Comparison of ENCODE assay signal across 35 cellular contexts in genomic region chr2:109158237-109158636, GRCh38.
"Had no signal": no experiment of that assay in that cellular context is flagged by ENCODE, and none has a peak within 500 bp of the region (broad histone marks: within the 10 kb centered on the region; RNA-seq: fewer than 3 reads in every experiment).

No MANE protein-coding gene starts in this region.

- H3K4me1 ChIP-seq: body of pancreas, breast epithelium had no signal

- ATAC-seq: activated CD8-positive, alpha-beta T cell treated with anti-CD3 and anti-CD28 coated beads for 36 hours; activated naive CD4-positive, alpha-beta T cell treated with anti-CD3 and anti-CD28 coated beads, Interleukin-2, amount 50 U/mL, for 72 hours; activated T-cell treated with anti-CD3 and anti-CD28 coated beads, Interleukin-2, amount 50 U/mL, for 4 hours; activated T-cell treated with anti-CD3 and anti-CD28 coated beads, Interleukin-2, amount 50 U/mL, for 72 hours; activated T-helper 17 cell treated with anti-CD3 and anti-CD28 coated beads, Interleukin-2, amount 50 U/mL, for 72 hours; body of pancreas had no signal

- H3K36me3 ChIP-seq: adrenal gland, brain microvascular endothelial cell, breast epithelium, cardiac muscle cell had no signal

- FAIRE-seq: astrocyte, colon, TTC549 had no signal

- H3K4me3 ChIP-seq: adrenal gland, body of pancreas, breast epithelium, cardiac muscle cell had no signal

- DNase-seq: activated B cell treated with CpG ODN at 0.5 μM for 24 hours; activated CD4-positive, alpha-beta memory T cell treated with anti-CD3 and anti-CD28 coated beads for 36 hours; activated CD4-positive, alpha-beta T cell treated with anti-CD3 and anti-CD28 coated beads for 4 hours; activated CD4-positive, alpha-beta T cell treated with anti-CD3 and anti-CD28 coated beads, Interleukin-2, amount 10 ng/mL, durations not matched to agents 24 days and 14 days; activated CD4-positive, alpha-beta T cell treated with anti-CD3 and anti-CD28 coated beads, Interleukin-2, amount 50 U/mL, for 1 hour; activated CD4-positive, alpha-beta T cell treated with anti-CD3 and anti-CD28 coated beads, Interleukin-2, amount 50 U/mL, for 4 hours; activated CD4-positive, CD25-positive, alpha-beta regulatory T cell treated with anti-CD3 and anti-CD28 coated beads, Interleukin-2, amount 50 U/mL, for 72 hours; activated CD8-positive, alpha-beta memory T cell treated with anti-CD3 and anti-CD28 coated beads, Interleukin-2, amount 50 U/mL, for 4 hours; activated CD8-positive, alpha-beta T cell treated with anti-CD3 and anti-CD28 coated beads for 36 hours; activated effector memory CD4-positive, alpha-beta T cell treated with anti-CD3 and anti-CD28 coated beads, Interleukin-2, amount 50 U/mL, for 16 hours; activated gamma-delta T cell treated with Interleukin-2 at 50 U/mL for 16 hours; activated naive CD4-positive, alpha-beta T cell; activated naive CD4-positive, alpha-beta T cell treated with anti-CD3 and anti-CD28 coated beads for 36 hours; activated naive CD4-positive, alpha-beta T cell treated with anti-CD3 and anti-CD28 coated beads, Interleukin-2, amount 50 U/mL, for 16 hours; activated naive CD8-positive, alpha-beta T cell treated with anti-CD3 and anti-CD28 coated beads for 36 hours; activated T-cell treated with anti-CD3 and anti-CD28 coated beads for 4 hours; activated T-cell treated with anti-CD3 and anti-CD28 coated beads, Interleukin-2, amount 50 U/mL, for 1 hour; activated T-cell treated with anti-CD3 and anti-CD28 coated beads, Interleukin-2, amount 50 U/mL, for 4 hours; activated T-cell treated with anti-CD3 and anti-CD28 coated beads, Interleukin-2, amount 50 U/mL, for 72 hours; adrenal gland; amniotic stem cell; body of pancreas; brain microvascular endothelial cell; caudate nucleus; cerebellar nuclear complex; T-helper 2 cell; T-helper 9 cell had no signal

- H3K27ac ChIP-seq: adrenal gland, body of pancreas, brain microvascular endothelial cell, breast epithelium, cardiac muscle cell, VCaP had no signal

- H3K27me3 ChIP-seq: adrenal gland, body of pancreas, brain microvascular endothelial cell, breast epithelium, cardiac muscle cell had no signal

- H3K9me3 ChIP-seq: adrenal gland, body of pancreas, breast epithelium had no signal
